Comparison of ENCODE assay signal across 20 cellular contexts in the genomic region with DNA sequence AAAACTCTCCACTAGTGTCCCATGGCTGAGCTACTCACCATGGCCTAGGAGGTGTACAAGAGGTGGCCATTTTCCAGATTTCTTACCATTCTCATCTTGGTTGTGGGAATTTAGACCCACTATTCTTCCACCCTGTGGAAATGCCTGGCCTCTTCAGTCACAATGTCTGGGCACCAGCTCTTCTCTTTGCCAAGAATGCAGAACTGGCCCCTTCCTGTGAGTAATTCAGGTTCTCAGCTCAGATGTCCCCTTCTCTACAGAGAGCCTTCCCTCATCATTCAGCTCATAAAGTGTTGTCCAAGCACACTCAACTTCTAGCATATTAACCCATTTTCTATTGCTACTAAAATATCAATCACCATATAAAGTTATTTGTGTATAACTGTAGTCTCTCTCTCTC.
"Had no signal": no experiment of that assay in that cellular context is flagged by ENCODE, and none has a peak within 500 bp of the region (broad histone marks: within the 10 kb centered on the region; RNA-seq: fewer than 3 reads in every experiment).

No MANE protein-coding gene starts in this region.

- H3K27ac Mint-ChIP-seq: activated naive CD4-positive, alpha-beta T cell treated with anti-CD3 and anti-CD28 coated beads, Interleukin-2, amount 10 ng/mL, durations not matched to agents 7 days and 5 days; mesothelial cell of epicardium; naive thymus-derived CD8-positive, alpha-beta T cell; stimulated activated naive CD8-positive, alpha-beta T cell treated with anti-CD3 and anti-CD28 coated beads, Interleukin-15, Interleukin-2, amounts not matched to agents 100 ng/mL and 50 ng/mL, for 24 hours had no signal

- H3K27me3 ChIP-seq: foreskin keratinocyte, ovary, right atrium auricular region, thyroid gland had no signal

- H3K36me3 ChIP-seq: left ventricle myocardium inferior, ovary, right atrium auricular region, thyroid gland had no signal

- H3K4me3 Mint-ChIP-seq: activated naive CD4-positive, alpha-beta T cell treated with anti-CD3 and anti-CD28 coated beads, Interleukin-2, amount 10 ng/mL, durations not matched to agents 7 days and 5 days; mesothelial cell of epicardium; naive thymus-derived CD8-positive, alpha-beta T cell; stimulated activated naive CD8-positive, alpha-beta T cell treated with anti-CD3 and anti-CD28 coated beads, Interleukin-15, Interleukin-2, amounts not matched to agents 100 ng/mL and 50 ng/mL, for 24 hours had no signal

- ATAC-seq: foreskin keratinocyte; naive thymus-derived CD8-positive, alpha-beta T cell; psoas muscle had no signal

- H3K27ac ChIP-seq: foreskin keratinocyte, left ventricle myocardium inferior, ovary, psoas muscle, right atrium auricular region, thyroid gland had no signal

- H3K4me1 Mint-ChIP-seq: activated naive CD4-positive, alpha-beta T cell treated with anti-CD3 and anti-CD28 coated beads, Interleukin-2, amount 10 ng/mL, durations not matched to agents 7 days and 5 days; mesothelial cell of epicardium had no signal

- H3K4me3 ChIP-seq: left ventricle myocardium inferior, ovary, psoas muscle, right atrium auricular region, thyroid gland had no signal

- H3K9me3 ChIP-seq: left ventricle myocardium inferior, ovary, psoas muscle, right atrium auricular region, thyroid gland had no signal

- H3K27me3 Mint-ChIP-seq: activated naive CD4-positive, alpha-beta T cell treated with anti-CD3 and anti-CD28 coated beads, Interleukin-2, amount 10 ng/mL, durations not matched to agents 7 days and 5 days; naive thymus-derived CD8-positive, alpha-beta T cell; stimulated activated naive CD8-positive, alpha-beta T cell treated with anti-CD3 and anti-CD28 coated beads, Interleukin-15, Interleukin-2, amounts not matched to agents 100 ng/mL and 50 ng/mL, for 24 hours had no signal

- H3K4me1 ChIP-seq: foreskin keratinocyte, left ventricle myocardium inferior, psoas muscle, right atrium auricular region, thyroid gland had no signal

- H3K36me3 Mint-ChIP-seq: activated naive CD4-positive, alpha-beta T cell treated with anti-CD3 and anti-CD28 coated beads, Interleukin-2, amount 10 ng/mL, durations not matched to agents 7 days and 5 days; mesothelial cell of epicardium; naive thymus-derived CD8-positive, alpha-beta T cell had no signal

- DNase-seq: activated CD4-positive, alpha-beta T cell treated with anti-CD3 and anti-CD28 coated beads for 1 hour; activated CD4-positive, alpha-beta T cell treated with anti-CD3 and anti-CD28 coated beads, Interleukin-2, amount 50 U/mL, for 4 hours; activated CD8-positive, alpha-beta memory T cell treated with anti-CD3 and anti-CD28 coated beads, Interleukin-2, amount 50 U/mL, for 48 hours; activated effector memory CD4-positive, alpha-beta T cell treated with anti-CD3 and anti-CD28 coated beads, Interleukin-2, amount 50 U/mL, for 16 hours; activated naive CD4-positive, alpha-beta T cell treated with anti-CD3 and anti-CD28 coated beads, Interleukin-2, amount 10 ng/mL, durations not matched to agents 7 days and 5 days; activated T-cell treated with anti-CD3 and anti-CD28 coated beads, Interleukin-2, amount 50 U/mL, for 48 hours; amygdala; effector CD4-positive, alpha-beta T cell; erythroblast; foreskin keratinocyte; kidney glomerular epithelial cell; naive thymus-derived CD8-positive, alpha-beta T cell; ovary; psoas muscle; stimulated activated CD4-positive, alpha-beta T cell treated with anti-CD3 and anti-CD28 coated beads, Interleukin-4, amount 100 ng/mL, for 24 hours; thyroid gland had no signal

- H3K9me3 Mint-ChIP-seq: activated naive CD4-positive, alpha-beta T cell treated with anti-CD3 and anti-CD28 coated beads, Interleukin-2, amount 10 ng/mL, durations not matched to agents 7 days and 5 days; mesothelial cell of epicardium; naive thymus-derived CD8-positive, alpha-beta T cell; stimulated activated naive CD8-positive, alpha-beta T cell treated with anti-CD3 and anti-CD28 coated beads, Interleukin-15, Interleukin-2, amounts not matched to agents 100 ng/mL and 50 ng/mL, for 24 hours had no signal
